Comparison of ENCODE assay signal across 8 cellular contexts in the genomic region with DNA sequence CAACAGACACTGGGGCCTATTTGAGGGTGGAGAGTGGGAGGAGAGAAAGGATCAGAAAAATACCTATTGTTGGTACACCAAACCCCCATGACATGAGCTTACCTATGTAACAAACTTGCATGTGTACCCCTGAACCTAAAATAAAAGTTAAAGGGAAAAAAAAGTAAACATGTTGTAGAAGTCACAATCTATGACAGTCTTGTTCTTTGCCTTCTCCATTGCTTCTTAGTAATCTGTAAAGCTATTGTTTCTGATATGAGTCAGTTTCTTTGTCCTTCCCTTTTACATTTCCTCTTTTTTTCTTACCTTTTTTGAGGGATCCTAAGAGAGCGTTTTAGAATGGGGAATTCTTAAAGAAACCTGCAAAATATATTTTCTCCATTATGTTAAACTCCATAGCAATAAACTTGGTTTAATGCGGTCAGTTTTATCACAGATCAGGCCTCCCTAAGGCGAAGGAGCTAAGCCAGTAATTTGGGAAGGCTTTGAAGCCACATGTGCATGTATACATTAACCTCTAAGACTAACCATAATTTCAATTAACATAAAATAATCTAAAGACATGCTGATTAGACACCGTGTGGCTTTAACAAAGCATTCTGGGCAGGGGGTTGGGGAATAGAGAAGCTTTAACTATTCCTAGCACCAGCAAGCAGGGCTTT.
DNase-seq lines count a peak whose midpoint lies in the region; ATAC-seq, FAIRE-seq and TF ChIP-seq lines count a peak whose summit lies in the region.

No MANE protein-coding gene starts in this region.

- FAIRE-seq in GM19239 (lab: Jason Lieb, UNC): peak; percentile 73

- H3K4me3 ChIP-seq in ascending aorta (peak overlapping the region in 1 of 2 donors; percentile 19), skin epidermis (no peak overlapping the region), adrenal gland (no peak overlapping the region)

- H3K36me3 ChIP-seq in ascending aorta: no peaks in the 10 kb centered on the region
- no peaks in the 10 kb centered on the region for H3K36me3 ChIP-seq in adrenal gland (replicated peaks in 1 of 2)

- DNase-seq in GM19239 (ENCODE audit: insufficient read length, low spot score) (no peak), ascending aorta (ENCODE audit: low spot score in 2 of 2) (no peak), adrenal gland (no peak)
- DNase-seq in activated naive CD4-positive, alpha-beta T cell treated with Interleukin-2 at 50 U/mL for 16 hours: no peak

- WGBS in adrenal gland, 4 donors: 80 to 84% (median 82%) methylated on average over 4 of the region's 4 CpGs

- TF ChIP-seq CTCF in ascending aorta (IDR thresholded peaks at IDR 0.05) (no peak), adrenal gland (IDR thresholded peaks at IDR 0.05) (no peak)

- H3K27ac ChIP-seq in ascending aorta (peak overlapping the region; percentile 59 to 71), skin epidermis (peak overlapping the region in 19 of 21 experiments; percentile 1 to 85 (median 60)), adrenal gland (no peak overlapping the region)

- intact Hi-C loops in ascending aorta (cut with DNase I) (no loop called here), adrenal gland (cut with DNase I) (no loop called here)

- H3K9me3 ChIP-seq in ascending aorta: peaks cover 0 to 3% of the 10 kb centered on the region in 2 donors
- peaks cover 0 to 5% (median 0%) of the 10 kb centered on the region in 3 donors for H3K9me3 ChIP-seq in adrenal gland (replicated peaks in 1 of 3)

- ATAC-seq in HG03378 (IDR thresholded peaks at IDR 0.05; ENCODE audit: unreplicated experiment) (peak; percentile 48), HG03139 (IDR thresholded peaks at IDR 0.05; ENCODE audit: unreplicated experiment) (no peak), GM19328 (IDR thresholded peaks at IDR 0.05; ENCODE audit: unreplicated experiment) (no peak)

- H3K4me1 ChIP-seq in ascending aorta: peaks cover 0 to 17% of the 10 kb centered on the region in 2 donors
- peaks cover 6 to 12% of the 10 kb centered on the region in 2 donors for H3K4me1 ChIP-seq in adrenal gland (replicated peaks in 1 of 2)

- no peaks in the 10 kb centered on the region for H3K27me3 ChIP-seq in ascending aorta
- no peaks in the 10 kb centered on the region for H3K27me3 ChIP-seq in adrenal gland

- TF ChIP-seq POLR2A in adrenal gland (IDR thresholded peaks at IDR 0.05): no peak

Comparison
In these comparisons a context has a peak if more than half of its experiments do, and no peak if none do; other contexts are left out.
1. H3K27ac ChIP-seq: peak in ascending aorta (2 of 2) and skin epidermis (19 of 21); none in adrenal gland (0 of 5).